ENCODE assay signal across 8 cellular contexts in the genomic region with DNA sequence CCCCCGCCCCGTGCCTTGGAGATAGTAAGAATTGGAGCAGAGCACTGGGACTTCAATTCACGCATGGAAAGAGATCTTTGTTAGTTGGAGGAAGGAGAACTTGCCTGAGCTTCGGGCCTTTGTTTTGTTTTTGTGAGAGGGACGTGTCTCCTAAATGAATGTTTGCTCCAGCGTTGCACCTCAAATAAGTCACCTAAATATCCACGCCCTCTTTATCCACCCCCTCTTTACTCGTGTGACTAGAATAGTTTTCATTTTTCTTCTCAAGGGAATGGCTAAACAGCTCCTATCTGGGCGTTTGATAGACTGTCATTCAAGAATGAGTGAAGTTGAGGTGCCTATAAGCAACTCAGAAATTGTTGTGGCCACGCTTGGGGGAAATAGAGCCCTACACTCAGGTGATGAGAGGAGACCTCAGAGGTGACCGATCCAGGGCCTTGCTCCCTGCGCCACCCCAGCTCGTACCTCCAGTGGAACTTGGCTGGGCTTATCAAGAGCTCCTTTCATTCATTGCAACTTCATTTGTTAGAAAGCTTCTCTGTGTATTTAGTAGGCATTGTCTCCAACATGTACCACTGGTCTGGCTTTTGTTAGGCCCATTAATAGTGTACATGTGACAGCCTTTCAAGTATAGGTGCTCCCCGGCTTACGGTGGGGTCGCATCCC. TPM values are rescaled to one million over a fixed set of nuclear protein-coding genes. Genes with fewer than 3 reads are reported as not detected.
A peak's percentile ranks its signal among the peaks of the same experiment; 100 is the strongest.
DNase-seq lines count a peak whose midpoint lies in the region; ATAC-seq and TF ChIP-seq lines count a peak whose summit lies in the region.

No MANE protein-coding gene starts in this region.

- ATAC-seq in body of pancreas (no peak), lung (ENCODE audit: insufficient read depth, low FRiP score) (no peak), GM18498 (IDR thresholded peaks at IDR 0.05; ENCODE audit: unreplicated experiment) (no peak), GM21526 (IDR thresholded peaks at IDR 0.05; ENCODE audit: low FRiP score, unreplicated experiment) (no peak)

- WGBS in body of pancreas, 2 donors, result 17 to 18% methylated on average over 15 to 16 of the region's 16 CpGs
- WGBS in lung, 2 donors, result 28 to 32% methylated on average over 16 of the region's 16 CpGs

- H3K36me3 ChIP-seq in body of pancreas (replicated peaks in 1 of 2; ENCODE audit: insufficient read depth in 1 of 2, low read depth in 2 of 2), result no peaks in the 10 kb centered on the region
- no peaks in the 10 kb centered on the region for H3K36me3 ChIP-seq in lung (ENCODE audit: control insufficient read depth in 2 of 2, insufficient read depth in 2 of 2, low read length in 2 of 2)

- H3K4me1 ChIP-seq in body of pancreas (peaks cover 40% of the 10 kb centered on the region), lung (ENCODE audit: control insufficient read depth in 2 of 2, insufficient read depth in 2 of 2, low read length in 2 of 2) (peaks cover 10 to 27% of the 10 kb centered on the region in 2 donors)

- peak overlapping the region; percentile 68 to 71 for H3K4me3 ChIP-seq in body of pancreas
- H3K4me3 ChIP-seq in lung, result peak overlapping the region; percentile 86

- no peaks in the 10 kb centered on the region for H3K27me3 Mint-ChIP-seq in activated naive CD4-positive, alpha-beta T cell treated with anti-CD3 and anti-CD28 coated beads, Interleukin-2, amount 50 U/mL, for 24 hours
- H3K27me3 Mint-ChIP-seq in type B pancreatic cell, result peaks cover 5% of the 10 kb centered on the region

- no peak for TF ChIP-seq POLR2A in body of pancreas (IDR thresholded peaks at IDR 0.05)

- H3K9me3 ChIP-seq in body of pancreas (no peaks in the 10 kb centered on the region), lung (ENCODE audit: control insufficient read depth in 2 of 2, insufficient read depth in 1 of 2, low read length in 1 of 2) (no peaks in the 10 kb centered on the region)

- H3K4me1 Mint-ChIP-seq in activated naive CD4-positive, alpha-beta T cell treated with anti-CD3 and anti-CD28 coated beads, Interleukin-2, amount 50 U/mL, for 24 hours, result peaks cover 56% of the 10 kb centered on the region
- peaks cover 35% of the 10 kb centered on the region for H3K4me1 Mint-ChIP-seq in type B pancreatic cell (ENCODE audit: unreplicated experiment)

- DNase-seq in activated naive CD4-positive, alpha-beta T cell (lab: John Stamatoyannopoulos, UW), result no peak
- no peak for DNase-seq in body of pancreas
- DNase-seq in lung (ENCODE audit: low spot score), result no peak
- no peak for DNase-seq in type B pancreatic cell (ENCODE audit: extremely low spot score, unreplicated experiment)
- DNase-seq in HT-29 (ENCODE audit: low spot score), result no peak

- H3K27ac Mint-ChIP-seq in activated naive CD4-positive, alpha-beta T cell treated with anti-CD3 and anti-CD28 coated beads, Interleukin-2, amount 50 U/mL, for 24 hours, result peak overlapping the region; percentile 91
- peak overlapping the region; percentile 88 for H3K27ac Mint-ChIP-seq in type B pancreatic cell

- no peaks in the 10 kb centered on the region for H3K36me3 Mint-ChIP-seq in activated naive CD4-positive, alpha-beta T cell treated with anti-CD3 and anti-CD28 coated beads, Interleukin-2, amount 50 U/mL, for 24 hours
- no peaks in the 10 kb centered on the region for H3K36me3 Mint-ChIP-seq in type B pancreatic cell

- TF ChIP-seq CTCF in body of pancreas (IDR thresholded peaks at IDR 0.05), result no peak
- no peak for TF ChIP-seq CTCF in lung (IDR thresholded peaks at IDR 0.05; ENCODE audit: control extremely low read depth, extremely low read depth)
- TF ChIP-seq CTCF in type B pancreatic cell (conservative IDR thresholded peaks at IDR 0.05), result no peak

- H3K9me3 Mint-ChIP-seq in activated naive CD4-positive, alpha-beta T cell treated with anti-CD3 and anti-CD28 coated beads, Interleukin-2, amount 50 U/mL, for 24 hours, result no peaks in the 10 kb centered on the region
- H3K9me3 Mint-ChIP-seq in type B pancreatic cell, result no peaks in the 10 kb centered on the region

- H3K27me3 ChIP-seq in body of pancreas (no peaks in the 10 kb centered on the region), lung (ENCODE audit: control insufficient read depth, insufficient read depth) (no peaks in the 10 kb centered on the region)

- peak overlapping the region; percentile 86 for H3K4me3 Mint-ChIP-seq in activated naive CD4-positive, alpha-beta T cell treated with anti-CD3 and anti-CD28 coated beads, Interleukin-2, amount 50 U/mL, for 24 hours
- peak overlapping the region; percentile 95 for H3K4me3 Mint-ChIP-seq in type B pancreatic cell

- H3K27ac ChIP-seq in body of pancreas, result peak overlapping the region in 3 of 4 donors; percentile 73 to 86 (median 80)
- peak overlapping the region; percentile 89 to 94 for H3K27ac ChIP-seq in lung (ENCODE audit: low read depth in 1 of 2, low read length in 1 of 2)

- intact Hi-C loops in body of pancreas (cut with DNase I), result no loop called here

RNA-seq across cellular contexts. Expression of a gene that starts 0.9 kb away (rescaled TPM):
- 10 to 100 TPM; 25.1 to 45.9 TPM for total RNA-seq in body of pancreas
- total RNA-seq in lung, result 100 to 1,000 TPM in 1 of 2 donors, 10 to 100 TPM in 1; 27.5 to 123 TPM
- polyA plus RNA-seq in lung, result 10 to 100 TPM; 16.5 to 22.9 TPM
- 85.1 and 101 TPM in 2 replicates for total RNA-seq in type B pancreatic cell (ENCODE audit: low replicate concordance)
- 41.4 and 52.0 TPM in 2 replicates for total RNA-seq in HT-29 (2014; rRNA removed; shearing (Covaris generic))
